Comparison of ENCODE assay signal across 27 cellular contexts in genomic region chr12:76075448-76075847, GRCh38.
"Had no signal": no experiment of that assay in that cellular context is flagged by ENCODE, and none has a peak within 500 bp of the region (broad histone marks: within the 10 kb centered on the region; RNA-seq: fewer than 3 reads in every experiment).

No MANE protein-coding gene starts in this region.

- H3K4me2 ChIP-seq: neural progenitor cell had no signal

- H3K36me3 ChIP-seq: thoracic aorta, uterus had no signal

- H3K27me3 ChIP-seq: ascending aorta, neural progenitor cell, spleen, uterus had no signal

- H3K27ac ChIP-seq: ascending aorta, neural progenitor cell, spleen, thoracic aorta, uterus had no signal

- H3K9me3 Mint-ChIP-seq: immature natural killer cell, natural killer cell had no signal

- H3K4me1 Mint-ChIP-seq: neural progenitor cell had no signal

- H3K9ac ChIP-seq: neural progenitor cell had no signal

- H3K4me3 ChIP-seq: ascending aorta, neural progenitor cell, spleen, thoracic aorta, uterus had no signal

- H3K4me1 ChIP-seq: ascending aorta, neural progenitor cell had no signal

- H3K9me3 ChIP-seq: uterus had no signal

- H3K27me3 Mint-ChIP-seq: activated CD4-positive, alpha-beta memory T cell treated with anti-CD3 and anti-CD28 coated beads, Interleukin-2, amount 10 ng/mL, durations not matched to agents 7 days and 5 days; activated CD4-positive, alpha-beta T cell treated with anti-CD3 and anti-CD28 coated beads, Interleukin-2, amount 10 ng/mL, durations not matched to agents 7 days and 5 days; activated naive CD8-positive, alpha-beta T cell; brain; type B pancreatic cell had no signal

- H3K27ac Mint-ChIP-seq: activated CD4-positive, alpha-beta memory T cell treated with anti-CD3 and anti-CD28 coated beads, Interleukin-2, amount 10 ng/mL, durations not matched to agents 7 days and 5 days; activated CD4-positive, alpha-beta T cell treated with anti-CD3 and anti-CD28 coated beads, Interleukin-2, amount 10 ng/mL, durations not matched to agents 7 days and 5 days; activated naive CD8-positive, alpha-beta T cell; brain; natural killer cell; neural progenitor cell had no signal

- ATAC-seq: activated T-cell treated with anti-CD3 and anti-CD28 coated beads, Interleukin-2, amount 50 U/mL, for 72 hours; left colon; right cardiac atrium had no signal

- H3K36me3 Mint-ChIP-seq: natural killer cell had no signal

- H3K4me3 Mint-ChIP-seq: activated CD4-positive, alpha-beta memory T cell treated with anti-CD3 and anti-CD28 coated beads, Interleukin-2, amount 10 ng/mL, durations not matched to agents 7 days and 5 days; activated CD4-positive, alpha-beta T cell treated with anti-CD3 and anti-CD28 coated beads, Interleukin-2, amount 10 ng/mL, durations not matched to agents 7 days and 5 days; brain; immature natural killer cell; natural killer cell; neural progenitor cell; type B pancreatic cell had no signal

- DNase-seq: activated CD4-positive, alpha-beta memory T cell treated with anti-CD3 and anti-CD28 coated beads, Interleukin-2, amount 10 ng/mL, durations not matched to agents 7 days and 5 days; activated CD4-positive, alpha-beta T cell treated with anti-CD3 and anti-CD28 coated beads for 1 hour; activated CD4-positive, alpha-beta T cell treated with anti-CD3 and anti-CD28 coated beads, Interleukin-2, amount 10 ng/mL, durations not matched to agents 7 days and 5 days; activated CD8-positive, alpha-beta memory T cell treated with anti-CD3 and anti-CD28 coated beads, Interleukin-2, amount 50 U/mL, for 48 hours; activated effector memory CD4-positive, alpha-beta T cell treated with Interleukin-2 at 50 U/mL for 16 hours; activated naive CD4-positive, alpha-beta T cell treated with Interleukin-2 at 50 U/mL for 16 hours; activated T-cell treated with anti-CD3 and anti-CD28 coated beads, Interleukin-2, amount 50 U/mL, for 72 hours; caudate nucleus; cortex of kidney; head of caudate nucleus; hippocampal formation; immature natural killer cell; kidney; left colon; mesendoderm; natural killer cell; occipital lobe; right cardiac atrium; spleen; stimulated activated naive CD4-positive, alpha-beta T cell treated with Interleukin-2 at 50 U/mL for 16 hours; uterus had no signal

- H2AFZ ChIP-seq: neural progenitor cell had no signal
